In genomic region chr21:14602418-14602987, GRCh38 we compare ENCODE assay signal across 11 cellular contexts. TPM values are rescaled to one million over a fixed set of nuclear protein-coding genes. Genes with fewer than 3 reads are reported as not detected.
DNase-seq lines count a peak whose midpoint lies in the region; ATAC-seq, FAIRE-seq and TF ChIP-seq lines count a peak whose summit lies in the region.
"Had no signal": no experiment of that assay in that cellular context is flagged by ENCODE, and none has a peak within 500 bp of the region (broad histone marks: within the 10 kb centered on the region; RNA-seq: fewer than 3 reads in every experiment).

No MANE protein-coding gene starts in this region.

- peak; percentile 80 for ATAC-seq in HG03342 (IDR thresholded peaks at IDR 0.05; ENCODE audit: unreplicated experiment)
- ATAC-seq in left cardiac atrium = no peak

- CTCF ChIA-PET in A673 (lab: Charles Lee) = no interaction called here

- H3K27ac ChIP-seq in A673 (ENCODE audit: low read depth, low read length, poor library complexity, severe bottlenecking) = no peak overlapping the region
- H3K27ac ChIP-seq: parathyroid adenoma, tibial artery had no signal

- H3K4me1 ChIP-seq in adipocyte (ENCODE audit: control insufficient read depth, insufficient read depth, low read length) = peaks cover 21% of the 10 kb centered on the region
- no peaks in the 10 kb centered on the region for H3K4me1 ChIP-seq in A673 (ENCODE audit: insufficient read depth, low read length, poor library complexity, severe bottlenecking)
- H3K4me1 ChIP-seq: parathyroid adenoma had no signal

- POLR2A ChIA-PET in A673 (lab: Charles Lee; ENCODE audit: low non-redundant PET) = interaction anchor here (0.5 kb wide), 1 partner anchor 23 kb away, joined by 10 read pairs; no protein-coding TSS in a partner anchor

- H3K9me3 ChIP-seq in adipocyte (ENCODE audit: control insufficient read depth, low read length) = no peaks in the 10 kb centered on the region
- H3K9me3 ChIP-seq in A673 (ENCODE audit: low read depth, low read length, poor library complexity, severe bottlenecking) = no peaks in the 10 kb centered on the region
- H3K9me3 ChIP-seq: tibial artery had no signal

- no TSS peak for BruUV-seq in A673 (replicated peaks; lab: Mats Ljungman, UMichigan)

- intact Hi-C loops in A673 (cut with micrococcal nuclease; ENCODE audit: unreplicated experiment) = no loop called here
- intact Hi-C loops in left cardiac atrium (cut with DNase I) = no loop called here

- TF ChIP-seq CTCF in A673 (conservative IDR thresholded peaks at IDR 0.05; ENCODE audit: low read depth, low read length) = no peak

- FAIRE-seq in GM19239 (lab: Jason Lieb, UNC) = peak; percentile 82
- FAIRE-seq: endometrium had no signal

- H3K4me3 ChIP-seq in adipocyte (ENCODE audit: low read length) (peak overlapping the region; percentile 24), A673 (ENCODE audit: low read depth, low read length, poor library complexity, severe bottlenecking) (no peak overlapping the region)
- H3K4me3 ChIP-seq: tibial artery had no signal

- H3K27me3 ChIP-seq in adipocyte (replicated peaks; ENCODE audit: control insufficient read depth, insufficient read depth, low read length) (no peaks in the 10 kb centered on the region), A673 (replicated peaks; ENCODE audit: insufficient read depth, low read depth, low read length, poor library complexity) (no peaks in the 10 kb centered on the region)
- H3K27me3 ChIP-seq: tibial artery had no signal

- H3K36me3 ChIP-seq in adipocyte (ENCODE audit: control insufficient read depth, insufficient read depth, low read length, severe bottlenecking) = no peaks in the 10 kb centered on the region
- no peaks in the 10 kb centered on the region for H3K36me3 ChIP-seq in A673 (ENCODE audit: insufficient read depth, low read length, poor library complexity, severe bottlenecking)
- H3K36me3 ChIP-seq: tibial artery had no signal

- in situ Hi-C loops in ACHN (cut with HindIII; ENCODE audit: low pct_ligation_motif_present, low pct_unique_long_range_greater_than_20kb, low sequenced_read_pairs) = no loop called here

- peak overlapping the region; percentile 44 for H3K9ac ChIP-seq in adipocyte (ENCODE audit: low read length)
- H3K9ac ChIP-seq: parathyroid adenoma had no signal

- DNase-seq in ACHN (peak; percentile 8), GM19239 (ENCODE audit: insufficient read length, low spot score) (peak; percentile 3), adipocyte (ENCODE audit: low read depth) (no peak), NCI-H2029 (lab: John Stamatoyannopoulos, UW) (no peak), A673 (ENCODE audit: low spot score) (no peak), left cardiac atrium (no peak)
- no peak for DNase-seq in stimulated activated CD4-positive, alpha-beta T cell treated with anti-CD3 and anti-CD28 coated beads, Interleukin-12 subunit alpha, Interleukin-12 subunit beta, amount 100 ng/mL, for 4 hours
- DNase-seq: tibial artery had no signal

RNA-seq across cellular contexts. Expression of gene SAMSN1, which starts 56.4 kb away (rescaled TPM):
- total RNA-seq in A673 (2021) (not detected in 2 replicates), left cardiac atrium (1 to 10 TPM; 3.8 to 4.8 TPM)

Comparison
In these comparisons a context has a peak if more than half of its experiments do, and no peak if none do; other contexts are left out.
1. DNase-seq: peak in ACHN (single experiment) and GM19239 (single experiment); none in adipocyte (single experiment), NCI-H2029 (single experiment), stimulated activated CD4-positive, alpha-beta T cell treated with anti-CD3 and anti-CD28 coated beads, Interleukin-12 subunit alpha, Interleukin-12 subunit beta, amount 100 ng/mL, for 4 hours (single experiment), A673 (single experiment) and left cardiac atrium (single experiment).